ENCODE assay signal across 19 cellular contexts in the genomic region with DNA sequence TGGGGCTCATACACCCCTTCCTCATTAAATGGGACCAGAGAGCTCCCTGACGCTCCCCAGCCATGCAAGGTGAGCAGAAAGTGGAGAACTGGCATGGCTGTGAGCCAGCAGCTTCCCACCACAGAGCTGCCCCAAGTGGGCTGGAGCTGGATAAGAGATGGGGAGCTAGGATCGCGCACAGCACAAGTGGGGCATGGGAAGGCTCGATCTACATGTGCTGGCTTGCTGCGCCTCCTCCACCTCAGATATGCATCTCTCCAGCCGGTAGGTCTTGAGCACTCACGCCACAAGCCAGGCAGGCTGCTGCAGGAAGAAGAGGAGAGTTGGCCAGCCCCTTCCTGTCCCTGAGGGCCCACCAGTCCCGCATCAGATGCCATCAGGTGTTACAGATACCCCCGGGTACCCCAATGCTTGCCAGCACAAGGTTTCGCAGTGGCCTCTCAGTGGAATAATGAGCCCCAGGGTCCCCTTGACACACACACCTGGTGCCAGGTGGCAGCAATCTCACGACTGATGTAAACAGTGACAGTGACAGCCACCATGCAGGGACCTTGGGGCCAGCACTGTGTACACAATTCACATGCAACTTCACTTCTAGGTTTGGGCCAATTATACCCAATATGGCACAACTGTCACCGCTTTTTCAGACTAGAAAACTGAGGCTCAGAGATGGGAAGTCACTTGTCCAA.
DNase-seq lines count a peak whose midpoint lies in the region; ATAC-seq and TF ChIP-seq lines count a peak whose summit lies in the region.
"Had no signal": no experiment of that assay in that cellular context is flagged by ENCODE, and none has a peak within 500 bp of the region (broad histone marks: within the 10 kb centered on the region; RNA-seq: fewer than 3 reads in every experiment).

No MANE protein-coding gene starts in this region.

- H2AK5ac ChIP-seq in IMR-90 (ENCODE audit: low read depth, low read length) = no peak overlapping the region; the same call in 1 of the 2 replicates

- peaks cover 2% of the 10 kb centered on the region for H3K9me3 Mint-ChIP-seq in stimulated activated memory B cell treated with anti-CD40 and anti-IgM and Interleukin-4, amounts not matched to agents 10 μg/mL and 1 μg/mL and 100 μg/mL, for 72 hours

- H2BK15ac ChIP-seq in IMR-90 (ENCODE audit: low read depth, low read length) = no peak overlapping the region

- H4K5ac ChIP-seq in IMR-90 (ENCODE audit: low read depth, low read length) = peak overlapping the region; percentile 30; the same call in 1 of the 2 replicates

- in situ Hi-C loops in IMR-90 (cut with MboI; ENCODE audit: low sequenced_read_pairs) = no loop called here

- H4K8ac ChIP-seq in IMR-90 (ENCODE audit: low read depth in 2 of 2, low read length in 2 of 2) = no peak overlapping the region

- H2BK20ac ChIP-seq in IMR-90 (ENCODE audit: low read depth, low read length) = peak overlapping the region; percentile 68; the same call in 1 of the 2 replicates

- no peak overlapping the region for H3K56ac ChIP-seq in IMR-90 (ENCODE audit: extremely low read depth, insufficient read depth, low read length)

- H3K4me1 Mint-ChIP-seq in stimulated activated memory B cell treated with anti-CD40 and anti-IgM and Interleukin-4, amounts not matched to agents 10 μg/mL and 1 μg/mL and 100 μg/mL, for 72 hours = peaks cover 16% of the 10 kb centered on the region

- no peak overlapping the region for H3K4me3 Mint-ChIP-seq in stimulated activated memory B cell treated with anti-CD40 and anti-IgM and Interleukin-4, amounts not matched to agents 10 μg/mL and 1 μg/mL and 100 μg/mL, for 72 hours
- H3K4me3 Mint-ChIP-seq: CD4-positive, CD25-positive, alpha-beta regulatory T cell had no signal

- ATAC-seq in IMR-90 (ENCODE audit: low read depth) = no peak
- ATAC-seq in stimulated activated memory B cell treated with anti-CD40 and anti-IgM and Interleukin-4, amounts not matched to agents 10 μg/mL and 1 μg/mL and 100 μg/mL, for 72 hours = no peak
- ATAC-seq: left colon, psoas muscle had no signal

- no TSS peak for BruUV-seq in IMR-90 (replicated peaks; lab: Mats Ljungman, UMichigan)

- H3K27ac ChIP-seq in IMR-90 (ENCODE audit: insufficient read depth, low read length) (peak overlapping the region; percentile 79; the same call in 1 of the 2 replicates), fibroblast of lung (ENCODE audit: insufficient read depth, low read length) (peak overlapping the region; percentile 3), stomach (no peak overlapping the region)
- H3K27ac ChIP-seq in effector memory CD4-positive, alpha-beta T cell (ENCODE audit: insufficient read depth, low read length, poor library complexity, severe bottlenecking) = no peak overlapping the region
- H3K27ac ChIP-seq: KMS-11, psoas muscle had no signal

- TF ChIP-seq CTCF in IMR-90 (conservative IDR thresholded peaks at IDR 0.05; ENCODE audit: low read depth, low read length) (no peak), fibroblast of lung (conservative IDR thresholded peaks at IDR 0.05 in 1 of 2, IDR thresholded peaks at IDR 0.05 in 1 of 2; ENCODE audit: low read depth in 1 of 2, low read length in 2 of 2) (no peak), stomach (IDR thresholded peaks at IDR 0.05) (no peak)

- no peak for TF ChIP-seq EP300 in stomach (IDR thresholded peaks at IDR 0.05)

- H3K79me1 ChIP-seq in IMR-90 (ENCODE audit: low read depth in 1 of 2, low read length in 2 of 2) = no peaks in the 10 kb centered on the region

- CTCF ChIA-PET in IMR-90 (lab: Yijun Ruan, JAX) = no interaction called here

- H3K9ac ChIP-seq in IMR-90 (ENCODE audit: low read depth, low read length) (no peak overlapping the region), fibroblast of lung (ENCODE audit: insufficient read depth, low read length) (no peak overlapping the region)
- H3K9ac ChIP-seq: KMS-11 had no signal

- no peaks in the 10 kb centered on the region for H3K9me3 ChIP-seq in IMR-90 (ENCODE audit: control insufficient read depth, insufficient read depth, low read length)
- H3K9me3 ChIP-seq in fibroblast of lung (ENCODE audit: control insufficient read depth, insufficient read depth, low read depth, low read length) = no peaks in the 10 kb centered on the region
- no peaks in the 10 kb centered on the region for H3K9me3 ChIP-seq in stomach
- H3K9me3 ChIP-seq in effector memory CD4-positive, alpha-beta T cell (ENCODE audit: control insufficient read depth, low read length) = no peaks in the 10 kb centered on the region
- H3K9me3 ChIP-seq: adrenal gland, esophagus squamous epithelium, Peyer's patch, psoas muscle had no signal

- H3K18ac ChIP-seq in IMR-90 (ENCODE audit: low read depth, low read length) = peak overlapping the region; percentile 12; the same call in 1 of the 2 replicates

- H3K27me3 ChIP-seq in IMR-90 (ENCODE audit: control insufficient read depth, insufficient read depth, low read length) (no peaks in the 10 kb centered on the region), fibroblast of lung (ENCODE audit: control insufficient read depth, insufficient read depth, low read length) (no peaks in the 10 kb centered on the region), stomach (no peaks in the 10 kb centered on the region)
- H3K27me3 ChIP-seq in effector memory CD4-positive, alpha-beta T cell (replicated peaks; ENCODE audit: control insufficient read depth, insufficient read depth, low read length, poor library complexity, severe bottlenecking) = no peaks in the 10 kb centered on the region
- H3K27me3 ChIP-seq: adrenal gland, esophagus squamous epithelium, Peyer's patch had no signal

- 0 out of 2 replicates have a peak overlapping the region, but pooled peaks have one; percentile 7 for H3K4ac ChIP-seq in IMR-90 (ENCODE audit: low read depth, low read length)

- H2AFZ ChIP-seq in IMR-90 (replicated peaks; ENCODE audit: low read length, poor library complexity) (no peak overlapping the region), fibroblast of lung (ENCODE audit: low read length) (no peak overlapping the region)

- no peak for TF ChIP-seq POLR2A in IMR-90 (IDR thresholded peaks at IDR 0.05; ENCODE audit: low read depth, low read length)
- no peak for TF ChIP-seq POLR2A in stomach (IDR thresholded peaks at IDR 0.05)

- no peak overlapping the region for H2AK9ac ChIP-seq in IMR-90 (replicated peaks; ENCODE audit: low read depth, low read length, poor library complexity)

- H3K4me3 ChIP-seq in IMR-90 (ENCODE audit: insufficient read depth, low read depth, low read length) = no peak overlapping the region
- no peak overlapping the region for H3K4me3 ChIP-seq in fibroblast of lung (replicated peaks in 1 of 4; ENCODE audit: control extremely low read depth in 1 of 4, insufficient read depth in 1 of 4, low read depth in 3 of 4, low read length in 4 of 4)
- H3K4me3 ChIP-seq in stomach = no peak overlapping the region
- no peak overlapping the region for H3K4me3 ChIP-seq in effector memory CD4-positive, alpha-beta T cell (ENCODE audit: insufficient read depth, low read depth, low read length, poor library complexity, severe bottlenecking)
- H3K4me3 ChIP-seq: adrenal gland, esophagus squamous epithelium, Peyer's patch, psoas muscle had no signal

- no peak for TF ChIP-seq RAD21 in IMR-90 (IDR thresholded peaks at IDR 0.05; ENCODE audit: low read length)

- H3K9me1 ChIP-seq in IMR-90 (ENCODE audit: insufficient read depth, low read length) = peaks cover 3% of the 10 kb centered on the region; the same call in 1 of the 2 replicates

- H4K91ac ChIP-seq in IMR-90 (ENCODE audit: insufficient read depth, low read depth, low read length) = peak overlapping the region; percentile 45; the same call in 1 of the 2 replicates

- DNase-seq in NCI-H510A treated with DMSO at 0.1 percent for 48 hours (lab: John Stamatoyannopoulos, UW) (peak; percentile 27), NCI-H510A (lab: John Stamatoyannopoulos, UW) (no peak), IMR-90 (no peak), fibroblast of lung (ENCODE audit: low read depth in 2 of 2) (no peak), stomach (peak; percentile 14), superior temporal gyrus (ENCODE audit: extremely low spot score) (no peak)
- no peak for DNase-seq in effector memory CD4-positive, alpha-beta T cell
- DNase-seq: ACHN; activated gamma-delta T cell; CD4-positive, CD25-positive, alpha-beta regulatory T cell; central memory CD4-positive, alpha-beta T cell; esophagus squamous epithelium; left colon; midbrain; psoas muscle had no signal

- dilution Hi-C loops in IMR-90 (cut with HindIII; ENCODE audit: low sequenced_read_pairs, unreplicated experiment) = no loop called here

- no peaks in the 10 kb centered on the region for H3K36me3 ChIP-seq in IMR-90 (ENCODE audit: control insufficient read depth, insufficient read depth, low read length)
- H3K36me3 ChIP-seq in fibroblast of lung (ENCODE audit: control insufficient read depth, insufficient read depth, low read length) = no peaks in the 10 kb centered on the region
- H3K36me3 ChIP-seq in stomach = no peaks in the 10 kb centered on the region
- no peaks in the 10 kb centered on the region for H3K36me3 ChIP-seq in effector memory CD4-positive, alpha-beta T cell (ENCODE audit: control insufficient read depth, insufficient read depth, low read length)
- H3K36me3 ChIP-seq: adrenal gland, esophagus squamous epithelium, Peyer's patch had no signal

- H4K20me1 ChIP-seq in IMR-90 (ENCODE audit: insufficient read depth, low read length) (no peaks in the 10 kb centered on the region), fibroblast of lung (ENCODE audit: control insufficient read depth, extremely low read depth, insufficient read depth, low read length) (no peaks in the 10 kb centered on the region)

- H3K27me3 Mint-ChIP-seq in stimulated activated memory B cell treated with anti-CD40 and anti-IgM and Interleukin-4, amounts not matched to agents 10 μg/mL and 1 μg/mL and 100 μg/mL, for 72 hours = peaks cover 9% of the 10 kb centered on the region

- H3K27ac Mint-ChIP-seq in stimulated activated memory B cell treated with anti-CD40 and anti-IgM and Interleukin-4, amounts not matched to agents 10 μg/mL and 1 μg/mL and 100 μg/mL, for 72 hours = no peak overlapping the region
- H3K27ac Mint-ChIP-seq: CD4-positive, CD25-positive, alpha-beta regulatory T cell had no signal

- POLR2A ChIA-PET in IMR-90 (lab: Charles Lee; ENCODE audit: unreplicated experiment) = no interaction called here

- intact Hi-C loops in IMR-90 (cut with micrococcal nuclease) (no loop called here), stomach (cut with DNase I; ENCODE audit: low total_unique reads) (no loop called here)

- WGBS in IMR-90 (ENCODE audit: extremely low coverage in 2 of 2, insufficient read length in 1 of 2), 2 experiments = 67% methylated on average over 4 of the region's 12 CpGs; no CpG with 5 or more reads in 1 of the 2 experiments
- WGBS in stomach, 5 donors = 72 to 86% (median 82%) methylated on average over 10 to 12 of the region's 12 CpGs

- no peaks in the 10 kb centered on the region for H3K36me3 Mint-ChIP-seq in stimulated activated memory B cell treated with anti-CD40 and anti-IgM and Interleukin-4, amounts not matched to agents 10 μg/mL and 1 μg/mL and 100 μg/mL, for 72 hours
- H3K36me3 Mint-ChIP-seq: CD4-positive, CD25-positive, alpha-beta regulatory T cell had no signal

- peak overlapping the region; percentile 56 for H2BK120ac ChIP-seq in IMR-90 (ENCODE audit: low read depth, low read length)

- H3K4me2 ChIP-seq in IMR-90 (ENCODE audit: low read depth, low read length) (no peak overlapping the region), fibroblast of lung (ENCODE audit: extremely low read depth, insufficient read depth, low read length) (no peak overlapping the region)
- H3K4me2 ChIP-seq: KMS-11 had no signal

- no peaks in the 10 kb centered on the region for H3K79me2 ChIP-seq in fibroblast of lung (ENCODE audit: control insufficient read depth, insufficient read depth, low read length)

- no peak overlapping the region for H3K23ac ChIP-seq in IMR-90 (ENCODE audit: low read depth, low read length)

- no peak overlapping the region for H2BK5ac ChIP-seq in IMR-90 (ENCODE audit: low read depth, low read length, poor library complexity, severe bottlenecking)

- H3K14ac ChIP-seq in IMR-90 (replicated peaks; ENCODE audit: low read depth, low read length) = no peak overlapping the region

- H3K4me1 ChIP-seq in IMR-90 (ENCODE audit: control insufficient read depth, insufficient read depth, low read length) = peaks cover 8% of the 10 kb centered on the region; the same call in 1 of the 2 replicates
- peaks cover 4% of the 10 kb centered on the region for H3K4me1 ChIP-seq in fibroblast of lung (ENCODE audit: control insufficient read depth, extremely low read depth, insufficient read depth, low read length)
- peaks cover 0 to 4% (median 0%) of the 10 kb centered on the region in 4 donors for H3K4me1 ChIP-seq in stomach
- H3K4me1 ChIP-seq in effector memory CD4-positive, alpha-beta T cell (ENCODE audit: control insufficient read depth, insufficient read depth, low read length, poor library complexity, severe bottlenecking) = no peaks in the 10 kb centered on the region
- H3K4me1 ChIP-seq: Peyer's patch, psoas muscle had no signal

Comparison
In these comparisons a context has a peak if more than half of its experiments do, and no peak if none do; other contexts are left out.
1. DNase-seq: peak in NCI-H510A treated with DMSO at 0.1 percent for 48 hours (single experiment) and stomach (single experiment); none in NCI-H510A (single experiment), IMR-90 (single experiment), fibroblast of lung (0 of 2), superior temporal gyrus (single experiment) and effector memory CD4-positive, alpha-beta T cell (0 of 3).
2. H3K27ac ChIP-seq: peak in IMR-90 (single experiment) and fibroblast of lung (single experiment); none in stomach (0 of 5) and effector memory CD4-positive, alpha-beta T cell (single experiment).